13 cellular contexts compared by ENCODE assay signal in genomic region chr15:90667063-90667754, GRCh38. TPM values are rescaled to one million over a fixed set of nuclear protein-coding genes. Genes with fewer than 3 reads are reported as not detected.
DNase-seq lines count a peak whose midpoint lies in the region; ATAC-seq, FAIRE-seq and TF ChIP-seq lines count a peak whose summit lies in the region.
"Had no signal": no experiment of that assay in that cellular context is flagged by ENCODE, and none has a peak within 500 bp of the region (broad histone marks: within the 10 kb centered on the region; RNA-seq: fewer than 3 reads in every experiment).

No MANE protein-coding gene starts in this region.

- H4K20me1 ChIP-seq in SK-N-SH (ENCODE audit: insufficient read depth) (no peaks in the 10 kb centered on the region), Karpas-422 (ENCODE audit: insufficient read depth, low read depth, low read length) (no peaks in the 10 kb centered on the region), astrocyte (ENCODE audit: insufficient read depth, low read length) (no peaks in the 10 kb centered on the region)

- no peak overlapping the region for H3K9ac ChIP-seq in SK-N-SH
- peak overlapping the region; percentile 24 for H3K9ac ChIP-seq in Karpas-422 (ENCODE audit: low read length)
- H3K9ac ChIP-seq in astrocyte (ENCODE audit: low read length) = no peak overlapping the region

- H3K9me2 ChIP-seq in SK-N-SH = no peaks in the 10 kb centered on the region
- no peaks in the 10 kb centered on the region for H3K9me2 ChIP-seq in Karpas-422 (replicated peaks; ENCODE audit: insufficient read depth, low read length)

- peaks cover 8% of the 10 kb centered on the region; the same call in 1 of the 2 replicates for H3K79me2 ChIP-seq in SK-N-SH (ENCODE audit: insufficient read depth)
- H3K79me2 ChIP-seq in Karpas-422 (ENCODE audit: low read length) = no peaks in the 10 kb centered on the region
- no peaks in the 10 kb centered on the region for H3K79me2 ChIP-seq in astrocyte (ENCODE audit: insufficient read depth, low read length)

- peaks cover 16% of the 10 kb centered on the region for H3F3A ChIP-seq in SK-N-SH (replicated peaks; ENCODE audit: insufficient read depth)

- ATAC-seq in SK-N-SH treated with all-trans-retinoic acid at 6 μM for 48 hours = no peak

- H2AFZ ChIP-seq in SK-N-SH (ENCODE audit: low read depth) (no peak overlapping the region), Karpas-422 (ENCODE audit: low read length) (no peak overlapping the region), astrocyte (ENCODE audit: low read depth, low read length) (peak overlapping the region; percentile 42)

- peaks cover 2% of the 10 kb centered on the region for H3K36me3 Mint-ChIP-seq in astrocyte (ENCODE audit: low read depth, unreplicated experiment)
- H3K36me3 Mint-ChIP-seq in nephron (ENCODE audit: low read depth) = no peaks in the 10 kb centered on the region
- H3K36me3 Mint-ChIP-seq in osteocyte (ENCODE audit: unreplicated experiment) = no peaks in the 10 kb centered on the region

- peaks cover 0 to 7% of the 10 kb centered on the region in 2 experiments; a peak in 2 of 4 replicates for H3K4me1 ChIP-seq in SK-N-SH (ENCODE audit: control insufficient read depth in 1 of 2, insufficient read depth in 2 of 2, low read depth in 1 of 2, low read length in 1 of 2)
- peaks cover 26% of the 10 kb centered on the region for H3K4me1 ChIP-seq in Karpas-422 (ENCODE audit: low read length)
- H3K4me1 ChIP-seq in astrocyte (ENCODE audit: insufficient read depth, low read length) = peaks cover 12% of the 10 kb centered on the region

- FAIRE-seq in astrocyte (lab: Jason Lieb, UNC) = no peak

- POLR2A ChIA-PET in SK-N-SH (lab: Yijun Ruan, JAX) = no interaction called here

- CTCF ChIA-PET in SK-N-SH (lab: Yijun Ruan, JAX) = interaction anchor here (0.6 to 1.2 kb wide), 7 partner anchors 11 to 1422 kb away, joined by 3 to 4 read pairs (median 3); no protein-coding TSS in a partner anchor

- TF ChIP-seq EP300 in SK-N-SH (IDR thresholded peaks at IDR 0.05; ENCODE audit: borderline replicate concordance in 1 of 2, low read depth in 1 of 2, low read length in 1 of 2) = no peak

- no peak for TF ChIP-seq RAD21 in SK-N-SH (IDR thresholded peaks at IDR 0.05; ENCODE audit: low read length)

- H3K4me1 Mint-ChIP-seq in astrocyte (ENCODE audit: low read depth, unreplicated experiment) (peaks cover 7% of the 10 kb centered on the region), nephron (peaks cover 14% of the 10 kb centered on the region), osteocyte (ENCODE audit: unreplicated experiment) (peaks cover 10% of the 10 kb centered on the region)

- 79% methylated on average over 8 of the region's 8 CpGs for WGBS in SK-N-SH (ENCODE audit: low lambda C conversion rate)

- H3K27me3 ChIP-seq in SK-N-SH (ENCODE audit: insufficient read depth) (no peaks in the 10 kb centered on the region), Karpas-422 (ENCODE audit: low read length) (0 out of 2 replicates have a peak, but pooled peaks cover 2% of the 10 kb centered on the region), astrocyte (ENCODE audit: insufficient read depth, low read length) (no peaks in the 10 kb centered on the region)

- H3K36me3 ChIP-seq in SK-N-SH (replicated peaks in 1 of 2; ENCODE audit: control insufficient read depth in 1 of 2, insufficient read depth in 2 of 2, low read length in 1 of 2) = no peaks in the 10 kb centered on the region
- no peaks in the 10 kb centered on the region for H3K36me3 ChIP-seq in Karpas-422 (ENCODE audit: insufficient read depth, low read length)
- no peaks in the 10 kb centered on the region for H3K36me3 ChIP-seq in astrocyte (ENCODE audit: insufficient read depth, low read length)
- H3K36me3 ChIP-seq: cardiac muscle cell had no signal

- no peak for TF ChIP-seq CTCF in SK-N-SH (IDR thresholded peaks at IDR 0.05)
- no peak for TF ChIP-seq CTCF in astrocyte (IDR thresholded peaks at IDR 0.05; ENCODE audit: insufficient read depth, low read depth, low read length)
- TF ChIP-seq CTCF in nephron (IDR thresholded peaks at IDR 0.05; ENCODE audit: unreplicated experiment in 3 of 3) = no peak
- TF ChIP-seq CTCF in osteocyte (IDR thresholded peaks at IDR 0.05) = no peak

- H3K27ac ChIP-seq in SK-N-SH (ENCODE audit: low read depth in 2 of 2, low read length in 1 of 2) (no peak overlapping the region), Karpas-422 (ENCODE audit: low read length) (no peak overlapping the region), astrocyte (ENCODE audit: low read depth, low read length) (no peak overlapping the region)
- H3K27ac ChIP-seq: cardiac muscle cell, HL-60 had no signal

- H3K9me3 Mint-ChIP-seq in astrocyte (ENCODE audit: unreplicated experiment) = peaks cover 2% of the 10 kb centered on the region
- H3K9me3 Mint-ChIP-seq in nephron = no peaks in the 10 kb centered on the region
- H3K9me3 Mint-ChIP-seq in osteocyte (ENCODE audit: unreplicated experiment) = no peaks in the 10 kb centered on the region

- DNase-seq in SK-N-SH = no peak
- DNase-seq in Karpas-422 = no peak
- DNase-seq in astrocyte (ENCODE audit: low read depth) = no peak
- DNase-seq in HUDEP-2 (lab: John Stamatoyannopoulos, UW; ENCODE audit: unreplicated experiment in 76 of 76) = no peak
- DNase-seq in osteocyte (ENCODE audit: extremely low spot score, unreplicated experiment) = no peak
- no peak for DNase-seq in NK-92 treated with Interleukin-12 subunit alpha and Interleukin-12 subunit beta, amount 100 ng/mL, for 24 hours (lab: John Stamatoyannopoulos, UW)
- DNase-seq: 8988T; NCI-H774; stimulated activated CD4-positive, alpha-beta T cell treated with anti-CD3 and anti-CD28 coated beads, Interleukin-1b, Interleukin-23, amount 100 ng/mL, for 48 hours had no signal

- H3K27ac Mint-ChIP-seq in astrocyte (ENCODE audit: unreplicated experiment) (no peak overlapping the region), nephron (peak overlapping the region in 2 of 3 experiments; percentile 75 to 80), osteocyte (ENCODE audit: unreplicated experiment) (no peak overlapping the region)

- H3K27me3 Mint-ChIP-seq in astrocyte (ENCODE audit: low read depth, unreplicated experiment) (peaks cover 30% of the 10 kb centered on the region), nephron (ENCODE audit: low read depth) (no peaks in the 10 kb centered on the region), osteocyte (ENCODE audit: unreplicated experiment) (peaks cover 4% of the 10 kb centered on the region)

- H3K4me3 ChIP-seq in SK-N-SH (ENCODE audit: low read depth in 2 of 2, low read length in 1 of 2) (no peak overlapping the region), Karpas-422 (ENCODE audit: low read length) (no peak overlapping the region), astrocyte (ENCODE audit: insufficient read depth, low read depth, low read length) (no peak overlapping the region)
- H3K4me3 ChIP-seq: cardiac muscle cell had no signal

- H3K4me2 ChIP-seq in SK-N-SH (0 out of 2 replicates have a peak overlapping the region, but pooled peaks have one; percentile 4), Karpas-422 (ENCODE audit: low read depth, low read length, poor library complexity, severe bottlenecking) (peak overlapping the region; percentile 37), astrocyte (ENCODE audit: low read length) (peak overlapping the region; percentile 16)

- H3K9me3 ChIP-seq in SK-N-SH = no peaks in the 10 kb centered on the region
- no peaks in the 10 kb centered on the region for H3K9me3 ChIP-seq in Karpas-422 (ENCODE audit: low read length)
- no peaks in the 10 kb centered on the region for H3K9me3 ChIP-seq in astrocyte (ENCODE audit: insufficient read depth, low read depth, low read length)

- no peak overlapping the region for H3K4me3 Mint-ChIP-seq in astrocyte (ENCODE audit: unreplicated experiment)
- H3K4me3 Mint-ChIP-seq in nephron = no peak overlapping the region
- H3K4me3 Mint-ChIP-seq in osteocyte (ENCODE audit: unreplicated experiment) = no peak overlapping the region

TF ChIP-seq in SK-N-SH, 30 proteins besides CTCF, POLR2A, EP300 and RAD21 (continues in another document):
- no peak for TF ChIP-seq RFX5 (IDR thresholded peaks at IDR 0.05; ENCODE audit: low read length)
- TF ChIP-seq PBX3 (IDR thresholded peaks at IDR 0.05) = no peak
- TF ChIP-seq MEF2A (IDR thresholded peaks at IDR 0.05; ENCODE audit: borderline replicate concordance, low read depth) = no peak
- no peak for TF ChIP-seq JUND (IDR thresholded peaks at IDR 0.05)
- no peak for TF ChIP-seq RCOR1 (IDR thresholded peaks at IDR 0.05; ENCODE audit: low read length)

TF ChIP-seq in SK-N-SH treated with all-trans-retinoic acid at 6 μM for 48 hours, 23 proteins besides CTCF, POLR2A, EP300 and RAD21 (continues in another document):
- no peak for TF ChIP-seq ZFP30 (CRISPR knock-in tag; IDR thresholded peaks at IDR 0.05)
- no peak for TF ChIP-seq CSDC2 (CRISPR knock-in tag; IDR thresholded peaks at IDR 0.05)
- no peak for TF ChIP-seq TOX (CRISPR knock-in tag; IDR thresholded peaks at IDR 0.05; ENCODE audit: borderline replicate concordance)
- no peak for TF ChIP-seq ISL1 (CRISPR knock-in tag; IDR thresholded peaks at IDR 0.05)
- TF ChIP-seq RARB (CRISPR knock-in tag; IDR thresholded peaks at IDR 0.05) = no peak
- TF ChIP-seq PPARA (CRISPR knock-in tag; IDR thresholded peaks at IDR 0.05; ENCODE audit: borderline replicate concordance) = no peak
- no peak for TF ChIP-seq ZNF565 (CRISPR knock-in tag; conservative IDR thresholded peaks at IDR 0.05; ENCODE audit: low read depth)
- TF ChIP-seq CREB5 (CRISPR knock-in tag; IDR thresholded peaks at IDR 0.05; ENCODE audit: low read depth) = no peak

RNA-seq across cellular contexts. Expression of gene BLM, which starts 49.9 kb away (rescaled TPM):
- 2.7 and 2.9 TPM in 2 replicates for polyA plus RNA-seq in SK-N-SH (2012; rRNA removed)
- 2.0 and 2.3 TPM in 2 replicates for polyA plus RNA-seq in SK-N-SH (2012; cell fraction: cytosol; rRNA removed)
- polyA plus RNA-seq in SK-N-SH (2012; cell fraction: nucleus; rRNA removed) = 2.8 and 4.2 TPM in 2 replicates
- total RNA-seq in Karpas-422 (2014; rRNA removed; shearing (Covaris generic); ENCODE audit: low replicate concordance) = 15.4 and 33.5 TPM in 2 replicates
- total RNA-seq in astrocyte = 2.8 and 3.7 TPM in 2 replicates
- total RNA-seq in osteocyte = 2.7 and 5.0 TPM in 2 replicates

Comparison
In these comparisons a context has a peak if more than half of its experiments do, and no peak if none do; other contexts are left out.
1. H3K27ac Mint-ChIP-seq: peak in nephron (2 of 3); none in astrocyte (single experiment) and osteocyte (single experiment).
2. Peak in every context shown above with its lines, with median percentiles within 50 percentile points of each other: H3K4me2 ChIP-seq.